8 cellular contexts compared by ENCODE assay signal in the genomic region with DNA sequence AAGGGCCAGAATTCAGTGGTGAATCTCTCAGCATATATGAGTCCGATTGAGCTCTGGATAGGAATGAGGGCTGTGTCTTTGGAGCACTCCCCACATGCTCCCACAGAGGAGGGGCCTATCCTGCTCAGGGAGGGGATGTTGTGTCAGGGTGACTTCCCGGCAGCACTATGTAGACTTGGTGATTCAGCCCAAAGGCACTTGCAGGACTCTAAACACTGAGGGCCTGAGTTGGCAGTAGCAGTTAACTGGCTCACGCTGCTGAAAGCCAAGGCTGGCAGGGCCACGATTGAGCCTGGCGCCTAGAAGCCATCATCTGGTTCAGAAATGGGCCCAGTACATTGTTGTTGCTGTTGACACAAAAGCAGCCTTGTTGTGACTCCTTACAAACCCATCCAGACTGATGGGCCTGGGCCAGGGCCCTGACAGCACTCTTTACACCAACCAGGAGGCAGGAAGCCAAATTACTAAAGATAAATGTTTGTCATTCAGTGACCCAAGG. TPM values are rescaled to one million over a fixed set of nuclear protein-coding genes. Genes with fewer than 3 reads are reported as not detected.
A peak's percentile ranks its signal among the peaks of the same experiment; 100 is the strongest.
DNase-seq lines count a peak whose midpoint lies in the region; ATAC-seq and TF ChIP-seq lines count a peak whose summit lies in the region.

No MANE protein-coding gene starts in this region.

- peak overlapping the region; percentile 85 to 95 (median 90) for H3K27ac ChIP-seq in sigmoid colon
- H3K27ac ChIP-seq in OCI-LY7 (ENCODE audit: low read depth, low read length, poor library complexity, severe bottlenecking): no peak overlapping the region

- whole genome bisulfite sequencing in sigmoid colon, 2 donors: 79 to 85% methylated on average over 5 of the region's 5 CpGs

- H3K4me1 ChIP-seq in sigmoid colon (peaks cover 0 to 46% (median 38%) of the 10 kb centered on the region in 4 donors), OCI-LY7 (ENCODE audit: insufficient read depth, low read length, poor library complexity, severe bottlenecking) (no peaks in the 10 kb centered on the region)

- H2AFZ ChIP-seq in OCI-LY7 (ENCODE audit: low read length): no peak overlapping the region

- peak; percentile 97 for DNase-seq in GM03348 (ENCODE audit: low spot score)
- peak; percentile 96 for DNase-seq in amniotic stem cell (lab: John Stamatoyannopoulos, UW)
- peak; percentile 90 for DNase-seq in left cardiac atrium
- DNase-seq in sigmoid colon: peak; percentile 97
- DNase-seq in NOMO-1 (lab: John Stamatoyannopoulos, UW; ENCODE audit: unreplicated experiment in 2 of 2): no peak
- no peak for DNase-seq in OCI-LY7 (ENCODE audit: low spot score)

- ATAC-seq in left cardiac atrium (peak; percentile 95 to 97), GM21360 (IDR thresholded peaks at IDR 0.05; ENCODE audit: unreplicated experiment) (no peak), GM21381 (IDR thresholded peaks at IDR 0.05; ENCODE audit: unreplicated experiment) (no peak)

- H3K4me3 ChIP-seq in sigmoid colon: no peak overlapping the region
- no peak overlapping the region for H3K4me3 ChIP-seq in OCI-LY7 (ENCODE audit: low read depth, low read length, poor library complexity, severe bottlenecking)

- no peaks in the 10 kb centered on the region for H4K20me1 ChIP-seq in OCI-LY7 (ENCODE audit: insufficient read depth, low read length)

- peak in 2 of 4 donors; percentile 33 to 84 for TF ChIP-seq EP300 in sigmoid colon (IDR thresholded peaks at IDR 0.05)

- H3K36me3 ChIP-seq in sigmoid colon (peaks cover 33 to 73% (median 40%) of the 10 kb centered on the region in 4 donors), OCI-LY7 (ENCODE audit: insufficient read depth, low read length) (peaks cover 96% of the 10 kb centered on the region)

- H3K9me2 ChIP-seq in OCI-LY7 (ENCODE audit: insufficient read depth, low read length): no peaks in the 10 kb centered on the region

- intact Hi-C loops in left cardiac atrium (cut with DNase I): loop anchor here (10.0 kb wide), 1 partner anchor 178 kb away; a partner anchor contains a TSS
- intact Hi-C loops in sigmoid colon (cut with DNase I): loop anchor here (2.0 to 5.0 kb wide), 3 partner anchors 32 to 126 kb away; a partner anchor contains a TSS
- intact Hi-C loops in OCI-LY7 (cut with micrococcal nuclease; ENCODE audit: unreplicated experiment): no loop called here

- BruUV-seq in OCI-LY7 (replicated peaks; lab: Mats Ljungman, UMichigan): no TSS peak

- H3K79me2 ChIP-seq in OCI-LY7 (ENCODE audit: insufficient read depth, low read depth, low read length): no peaks in the 10 kb centered on the region

- H3K4me2 ChIP-seq in OCI-LY7 (ENCODE audit: low read length): no peak overlapping the region

- TF ChIP-seq CTCF in sigmoid colon (IDR thresholded peaks at IDR 0.05) (no peak), OCI-LY7 (conservative IDR thresholded peaks at IDR 0.05; ENCODE audit: low read length) (no peak)

- no peak for TF ChIP-seq POLR2A in sigmoid colon (IDR thresholded peaks at IDR 0.05)

- POLR2A ChIA-PET in OCI-LY7 (lab: Charles Lee): no interaction called here

- H3K9me3 ChIP-seq in sigmoid colon: no peaks in the 10 kb centered on the region
- H3K9me3 ChIP-seq in OCI-LY7 (ENCODE audit: low read length): no peaks in the 10 kb centered on the region

- H3K27me3 ChIP-seq in sigmoid colon: no peaks in the 10 kb centered on the region

- CTCF ChIA-PET in OCI-LY7 (lab: Charles Lee; ENCODE audit: unreplicated experiment): no interaction called here

RNA-seq across cellular contexts. Expression of a gene that starts 31.9 kb away (rescaled TPM):
- 10 to 100 TPM; 66.6 to 92.4 TPM for total RNA-seq in left cardiac atrium
- 10 to 100 TPM; 41.0 to 59.2 (median 55.6) TPM for total RNA-seq in sigmoid colon
- polyA plus RNA-seq in sigmoid colon: 10 to 100 TPM; 13.2 to 38.4 (median 15.3) TPM
- 65.7 and 82.3 TPM in 2 replicates for total RNA-seq in OCI-LY7 (2014; rRNA removed; shearing (Covaris generic))
- 126 and 134 TPM in 2 replicates for total RNA-seq in OCI-LY7 (2022)

RNA-seq across cellular contexts. Expression of a gene that starts 39.3 kb away (rescaled TPM):
- total RNA-seq in left cardiac atrium (100 to 1,000 TPM in 1 of 2 donors, 10 to 100 TPM in 1; 92.1 to 132 TPM), sigmoid colon (10 to 100 TPM; 27.4 to 45.7 (median 33.9) TPM), OCI-LY7 (2022) (1.7 and 4.6 TPM in 2 replicates)
- polyA plus RNA-seq in sigmoid colon: 100 to 1,000 TPM; 114 to 274 (median 137) TPM
- 1.4 and 3.6 TPM in 2 replicates for total RNA-seq in OCI-LY7 (2014; rRNA removed; shearing (Covaris generic))

RNA-seq across cellular contexts. Expression of a gene that starts 41.5 kb away (rescaled TPM):
- total RNA-seq in left cardiac atrium (10 to 100 TPM; 30.9 to 33.2 TPM), sigmoid colon (10 to 100 TPM; 25.2 to 46.0 (median 31.9) TPM), OCI-LY7 (2022) (45.6 and 48.9 TPM in 2 replicates)
- 10 to 100 TPM in 1 of 3 donors, 1 to 10 TPM in 2; 5.1 to 14.7 (median 7.8) TPM for polyA plus RNA-seq in sigmoid colon
- 40.8 and 53.1 TPM in 2 replicates for total RNA-seq in OCI-LY7 (2014; rRNA removed; shearing (Covaris generic))

RNA-seq across cellular contexts. Expression of a gene that starts 42.5 kb away (rescaled TPM):
- total RNA-seq in left cardiac atrium (1 to 10 TPM; 8.4 to 8.7 TPM), sigmoid colon (10 to 100 TPM; 20.0 to 24.9 (median 21.9) TPM), OCI-LY7 (2022) (22.2 and 24.0 TPM in 2 replicates)
- 10 to 100 TPM; 13.2 to 36.5 (median 20.1) TPM for polyA plus RNA-seq in sigmoid colon
- total RNA-seq in OCI-LY7 (2014; rRNA removed; shearing (Covaris generic)): 14.6 and 14.8 TPM in 2 replicates

RNA-seq across cellular contexts. Expression of a gene that starts 55.3 kb away (rescaled TPM):
- total RNA-seq in left cardiac atrium (10 to 100 TPM; 27.8 to 31.7 TPM), sigmoid colon (10 to 100 TPM; 41.0 to 60.9 (median 49.4) TPM), OCI-LY7 (2022) (16.4 and 17.2 TPM in 2 replicates)
- polyA plus RNA-seq in sigmoid colon: 10 to 100 TPM; 21.6 to 38.8 (median 24.7) TPM
- 12.1 and 13.9 TPM in 2 replicates for total RNA-seq in OCI-LY7 (2014; rRNA removed; shearing (Covaris generic))

Comparison
In these comparisons a context has a peak if more than half of its experiments do, and no peak if none do; other contexts are left out.
1. DNase-seq: peak in GM03348 (single experiment), amniotic stem cell (single experiment), left cardiac atrium (single experiment) and sigmoid colon (single experiment); none in NOMO-1 (0 of 2) and OCI-LY7 (single experiment).
2. ATAC-seq: peak in left cardiac atrium (2 of 2); none in GM21360 (single experiment) and GM21381 (single experiment).
3. RNA of a gene that starts 39.3 kb away (total RNA-seq): 92.1 to 132 TPM in left cardiac atrium and 27.4 to 45.7 TPM in sigmoid colon; 1.4 to 4.6 TPM in OCI-LY7; every median in the first group is over 4 times any median in the second.